In the genomic region with DNA sequence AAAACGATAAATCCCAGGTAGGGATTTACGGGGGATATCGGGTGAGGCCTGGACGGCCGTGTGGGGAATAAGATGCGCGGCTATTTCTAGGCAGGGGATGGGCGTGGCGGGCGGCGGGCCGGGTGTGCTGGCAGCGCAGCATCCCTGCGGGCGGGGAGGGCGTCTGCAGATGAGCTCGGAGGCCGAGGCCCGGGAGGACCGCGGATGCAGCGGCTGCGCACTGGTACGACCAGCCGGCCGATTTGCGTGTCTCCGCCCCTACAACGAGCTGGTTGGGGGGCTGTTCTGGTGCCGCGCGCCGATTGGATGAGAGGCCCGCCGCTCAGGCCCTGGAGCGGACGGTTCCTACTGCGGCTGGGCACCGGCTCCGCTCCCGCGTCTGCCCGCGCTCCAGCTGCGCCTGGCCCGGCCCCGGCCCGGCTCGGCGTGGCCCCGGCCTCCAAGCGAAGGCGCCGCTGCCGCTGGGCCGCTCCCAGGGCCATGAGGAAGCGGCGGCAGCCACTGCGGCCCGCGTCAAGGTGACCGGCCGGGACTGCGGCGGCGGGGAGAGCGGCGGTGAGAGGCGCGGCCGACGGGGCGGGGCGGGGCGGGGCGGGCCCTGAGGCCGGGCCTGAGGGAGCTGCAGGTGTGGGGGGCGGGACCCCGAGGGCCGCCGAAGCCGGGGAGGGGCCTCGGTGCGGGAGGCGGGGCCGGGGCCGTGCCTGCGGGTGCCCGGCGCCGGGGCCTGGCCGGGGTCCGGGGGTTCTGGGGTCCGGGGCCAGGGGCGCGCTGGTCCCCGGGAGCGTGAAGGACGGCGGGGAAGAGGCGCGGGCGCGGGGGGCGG, we compare ENCODE assay signal across 1 cellular context.
A peak's percentile ranks its signal among the peaks of the same experiment; 100 is the strongest.
TF ChIP-seq lines count a peak whose summit lies in the region.

A gene with protein sequence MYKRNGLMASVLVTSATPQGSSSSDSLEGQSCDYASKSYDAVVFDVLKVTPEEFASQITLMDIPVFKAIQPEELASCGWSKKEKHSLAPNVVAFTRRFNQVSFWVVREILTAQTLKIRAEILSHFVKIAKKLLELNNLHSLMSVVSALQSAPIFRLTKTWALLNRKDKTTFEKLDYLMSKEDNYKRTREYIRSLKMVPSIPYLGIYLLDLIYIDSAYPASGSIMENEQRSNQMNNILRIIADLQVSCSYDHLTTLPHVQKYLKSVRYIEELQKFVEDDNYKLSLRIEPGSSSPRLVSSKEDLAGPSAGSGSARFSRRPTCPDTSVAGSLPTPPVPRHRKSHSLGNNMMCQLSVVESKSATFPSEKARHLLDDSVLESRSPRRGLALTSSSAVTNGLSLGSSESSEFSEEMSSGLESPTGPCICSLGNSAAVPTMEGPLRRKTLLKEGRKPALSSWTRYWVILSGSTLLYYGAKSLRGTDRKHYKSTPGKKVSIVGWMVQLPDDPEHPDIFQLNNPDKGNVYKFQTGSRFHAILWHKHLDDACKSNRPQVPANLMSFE (plus strand): TSS at position 325 of the 823 bp plus-strand sequence. CDS start 47,508 bp downstream, outside the sequence.

TF ChIP-seq in K562, 482 proteins besides CTCF, POLR2A, EP300 and RAD21 (continued from another document and continues in another):
- TF ChIP-seq, protein P1, sequence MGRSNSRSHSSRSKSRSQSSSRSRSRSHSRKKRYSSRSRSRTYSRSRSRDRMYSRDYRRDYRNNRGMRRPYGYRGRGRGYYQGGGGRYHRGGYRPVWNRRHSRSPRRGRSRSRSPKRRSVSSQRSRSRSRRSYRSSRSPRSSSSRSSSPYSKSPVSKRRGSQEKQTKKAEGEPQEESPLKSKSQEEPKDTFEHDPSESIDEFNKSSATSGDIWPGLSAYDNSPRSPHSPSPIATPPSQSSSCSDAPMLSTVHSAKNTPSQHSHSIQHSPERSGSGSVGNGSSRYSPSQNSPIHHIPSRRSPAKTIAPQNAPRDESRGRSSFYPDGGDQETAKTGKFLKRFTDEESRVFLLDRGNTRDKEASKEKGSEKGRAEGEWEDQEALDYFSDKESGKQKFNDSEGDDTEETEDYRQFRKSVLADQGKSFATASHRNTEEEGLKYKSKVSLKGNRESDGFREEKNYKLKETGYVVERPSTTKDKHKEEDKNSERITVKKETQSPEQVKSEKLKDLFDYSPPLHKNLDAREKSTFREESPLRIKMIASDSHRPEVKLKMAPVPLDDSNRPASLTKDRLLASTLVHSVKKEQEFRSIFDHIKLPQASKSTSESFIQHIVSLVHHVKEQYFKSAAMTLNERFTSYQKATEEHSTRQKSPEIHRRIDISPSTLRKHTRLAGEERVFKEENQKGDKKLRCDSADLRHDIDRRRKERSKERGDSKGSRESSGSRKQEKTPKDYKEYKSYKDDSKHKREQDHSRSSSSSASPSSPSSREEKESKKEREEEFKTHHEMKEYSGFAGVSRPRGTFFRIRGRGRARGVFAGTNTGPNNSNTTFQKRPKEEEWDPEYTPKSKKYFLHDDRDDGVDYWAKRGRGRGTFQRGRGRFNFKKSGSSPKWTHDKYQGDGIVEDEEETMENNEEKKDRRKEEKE (IDR thresholded peaks at IDR 0.05; ENCODE audit: borderline replicate concordance in 1 of 2, control insufficient read depth in 1 of 2, low read depth in 2 of 2, low read length in 1 of 2): no peak
- TF ChIP-seq, protein P2, sequence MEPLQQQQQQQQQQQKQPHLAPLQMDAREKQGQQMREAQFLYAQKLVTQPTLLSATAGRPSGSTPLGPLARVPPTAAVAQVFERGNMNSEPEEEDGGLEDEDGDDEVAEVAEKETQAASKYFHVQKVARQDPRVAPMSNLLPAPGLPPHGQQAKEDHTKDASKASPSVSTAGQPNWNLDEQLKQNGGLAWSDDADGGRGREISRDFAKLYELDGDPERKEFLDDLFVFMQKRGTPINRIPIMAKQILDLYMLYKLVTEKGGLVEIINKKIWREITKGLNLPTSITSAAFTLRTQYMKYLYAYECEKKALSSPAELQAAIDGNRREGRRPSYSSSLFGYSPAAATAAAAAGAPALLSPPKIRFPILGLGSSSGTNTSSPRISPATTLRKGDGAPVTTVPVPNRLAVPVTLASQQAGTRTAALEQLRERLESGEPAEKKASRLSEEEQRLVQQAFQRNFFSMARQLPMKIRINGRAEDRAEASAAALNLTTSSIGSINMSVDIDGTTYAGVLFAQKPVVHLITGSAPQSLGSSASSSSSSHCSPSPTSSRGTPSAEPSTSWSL (CRISPR knock-in tag; IDR thresholded peaks at IDR 0.05; ENCODE audit: borderline replicate concordance): no peak
- no peak for TF ChIP-seq PCBP2 (IDR thresholded peaks at IDR 0.05; ENCODE audit: low read depth, low read length, poor library complexity, severe bottlenecking)
- no peak for TF ChIP-seq NR2F6 (CRISPR knock-in tag; IDR thresholded peaks at IDR 0.05)
- no peak for TF ChIP-seq GTF2F1 (IDR thresholded peaks at IDR 0.05; ENCODE audit: low read depth, low read length)
- peak; percentile 88 for TF ChIP-seq RB1 (IDR thresholded peaks at IDR 0.05; ENCODE audit: low read depth)
- TF ChIP-seq, protein P3, sequence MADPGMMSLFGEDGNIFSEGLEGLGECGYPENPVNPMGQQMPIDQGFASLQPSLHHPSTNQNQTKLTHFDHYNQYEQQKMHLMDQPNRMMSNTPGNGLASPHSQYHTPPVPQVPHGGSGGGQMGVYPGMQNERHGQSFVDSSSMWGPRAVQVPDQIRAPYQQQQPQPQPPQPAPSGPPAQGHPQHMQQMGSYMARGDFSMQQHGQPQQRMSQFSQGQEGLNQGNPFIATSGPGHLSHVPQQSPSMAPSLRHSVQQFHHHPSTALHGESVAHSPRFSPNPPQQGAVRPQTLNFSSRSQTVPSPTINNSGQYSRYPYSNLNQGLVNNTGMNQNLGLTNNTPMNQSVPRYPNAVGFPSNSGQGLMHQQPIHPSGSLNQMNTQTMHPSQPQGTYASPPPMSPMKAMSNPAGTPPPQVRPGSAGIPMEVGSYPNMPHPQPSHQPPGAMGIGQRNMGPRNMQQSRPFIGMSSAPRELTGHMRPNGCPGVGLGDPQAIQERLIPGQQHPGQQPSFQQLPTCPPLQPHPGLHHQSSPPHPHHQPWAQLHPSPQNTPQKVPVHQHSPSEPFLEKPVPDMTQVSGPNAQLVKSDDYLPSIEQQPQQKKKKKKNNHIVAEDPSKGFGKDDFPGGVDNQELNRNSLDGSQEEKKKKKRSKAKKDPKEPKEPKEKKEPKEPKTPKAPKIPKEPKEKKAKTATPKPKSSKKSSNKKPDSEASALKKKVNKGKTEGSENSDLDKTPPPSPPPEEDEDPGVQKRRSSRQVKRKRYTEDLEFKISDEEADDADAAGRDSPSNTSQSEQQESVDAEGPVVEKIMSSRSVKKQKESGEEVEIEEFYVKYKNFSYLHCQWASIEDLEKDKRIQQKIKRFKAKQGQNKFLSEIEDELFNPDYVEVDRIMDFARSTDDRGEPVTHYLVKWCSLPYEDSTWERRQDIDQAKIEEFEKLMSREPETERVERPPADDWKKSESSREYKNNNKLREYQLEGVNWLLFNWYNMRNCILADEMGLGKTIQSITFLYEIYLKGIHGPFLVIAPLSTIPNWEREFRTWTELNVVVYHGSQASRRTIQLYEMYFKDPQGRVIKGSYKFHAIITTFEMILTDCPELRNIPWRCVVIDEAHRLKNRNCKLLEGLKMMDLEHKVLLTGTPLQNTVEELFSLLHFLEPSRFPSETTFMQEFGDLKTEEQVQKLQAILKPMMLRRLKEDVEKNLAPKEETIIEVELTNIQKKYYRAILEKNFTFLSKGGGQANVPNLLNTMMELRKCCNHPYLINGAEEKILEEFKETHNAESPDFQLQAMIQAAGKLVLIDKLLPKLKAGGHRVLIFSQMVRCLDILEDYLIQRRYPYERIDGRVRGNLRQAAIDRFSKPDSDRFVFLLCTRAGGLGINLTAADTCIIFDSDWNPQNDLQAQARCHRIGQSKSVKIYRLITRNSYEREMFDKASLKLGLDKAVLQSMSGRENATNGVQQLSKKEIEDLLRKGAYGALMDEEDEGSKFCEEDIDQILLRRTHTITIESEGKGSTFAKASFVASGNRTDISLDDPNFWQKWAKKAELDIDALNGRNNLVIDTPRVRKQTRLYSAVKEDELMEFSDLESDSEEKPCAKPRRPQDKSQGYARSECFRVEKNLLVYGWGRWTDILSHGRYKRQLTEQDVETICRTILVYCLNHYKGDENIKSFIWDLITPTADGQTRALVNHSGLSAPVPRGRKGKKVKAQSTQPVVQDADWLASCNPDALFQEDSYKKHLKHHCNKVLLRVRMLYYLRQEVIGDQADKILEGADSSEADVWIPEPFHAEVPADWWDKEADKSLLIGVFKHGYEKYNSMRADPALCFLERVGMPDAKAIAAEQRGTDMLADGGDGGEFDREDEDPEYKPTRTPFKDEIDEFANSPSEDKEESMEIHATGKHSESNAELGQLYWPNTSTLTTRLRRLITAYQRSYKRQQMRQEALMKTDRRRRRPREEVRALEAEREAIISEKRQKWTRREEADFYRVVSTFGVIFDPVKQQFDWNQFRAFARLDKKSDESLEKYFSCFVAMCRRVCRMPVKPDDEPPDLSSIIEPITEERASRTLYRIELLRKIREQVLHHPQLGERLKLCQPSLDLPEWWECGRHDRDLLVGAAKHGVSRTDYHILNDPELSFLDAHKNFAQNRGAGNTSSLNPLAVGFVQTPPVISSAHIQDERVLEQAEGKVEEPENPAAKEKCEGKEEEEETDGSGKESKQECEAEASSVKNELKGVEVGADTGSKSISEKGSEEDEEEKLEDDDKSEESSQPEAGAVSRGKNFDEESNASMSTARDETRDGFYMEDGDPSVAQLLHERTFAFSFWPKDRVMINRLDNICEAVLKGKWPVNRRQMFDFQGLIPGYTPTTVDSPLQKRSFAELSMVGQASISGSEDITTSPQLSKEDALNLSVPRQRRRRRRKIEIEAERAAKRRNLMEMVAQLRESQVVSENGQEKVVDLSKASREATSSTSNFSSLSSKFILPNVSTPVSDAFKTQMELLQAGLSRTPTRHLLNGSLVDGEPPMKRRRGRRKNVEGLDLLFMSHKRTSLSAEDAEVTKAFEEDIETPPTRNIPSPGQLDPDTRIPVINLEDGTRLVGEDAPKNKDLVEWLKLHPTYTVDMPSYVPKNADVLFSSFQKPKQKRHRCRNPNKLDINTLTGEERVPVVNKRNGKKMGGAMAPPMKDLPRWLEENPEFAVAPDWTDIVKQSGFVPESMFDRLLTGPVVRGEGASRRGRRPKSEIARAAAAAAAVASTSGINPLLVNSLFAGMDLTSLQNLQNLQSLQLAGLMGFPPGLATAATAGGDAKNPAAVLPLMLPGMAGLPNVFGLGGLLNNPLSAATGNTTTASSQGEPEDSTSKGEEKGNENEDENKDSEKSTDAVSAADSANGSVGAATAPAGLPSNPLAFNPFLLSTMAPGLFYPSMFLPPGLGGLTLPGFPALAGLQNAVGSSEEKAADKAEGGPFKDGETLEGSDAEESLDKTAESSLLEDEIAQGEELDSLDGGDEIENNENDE (IDR thresholded peaks at IDR 0.05; ENCODE audit: low read depth, low read length): no peak
- no peak for TF ChIP-seq TRIM24 (IDR thresholded peaks at IDR 0.05)
- TF ChIP-seq ATF7 (IDR thresholded peaks at IDR 0.05): 0 out of 2 replicates have a peak, but pooled peaks have one; percentile 47
- TF ChIP-seq STAT5B (CRISPR knock-in tag; IDR thresholded peaks at IDR 0.05): no peak
- no peak for TF ChIP-seq CCAR2 (IDR thresholded peaks at IDR 0.05; ENCODE audit: low read depth, low read length)
- TF ChIP-seq RBM39 (optimal IDR thresholded peaks at IDR 0.05; ENCODE audit: low read depth, low read length): no peak
- TF ChIP-seq SETDB1 (IDR thresholded peaks at IDR 0.05; ENCODE audit: low read length): no peak
- no peak for TF ChIP-seq NFE2L1 (tag; IDR thresholded peaks at IDR 0.05; ENCODE audit: borderline replicate concordance, low read depth)
- no peak for TF ChIP-seq KAT7 (CRISPR knock-in tag; IDR thresholded peaks at IDR 0.05; ENCODE audit: borderline replicate concordance)
- TF ChIP-seq, protein P4, sequence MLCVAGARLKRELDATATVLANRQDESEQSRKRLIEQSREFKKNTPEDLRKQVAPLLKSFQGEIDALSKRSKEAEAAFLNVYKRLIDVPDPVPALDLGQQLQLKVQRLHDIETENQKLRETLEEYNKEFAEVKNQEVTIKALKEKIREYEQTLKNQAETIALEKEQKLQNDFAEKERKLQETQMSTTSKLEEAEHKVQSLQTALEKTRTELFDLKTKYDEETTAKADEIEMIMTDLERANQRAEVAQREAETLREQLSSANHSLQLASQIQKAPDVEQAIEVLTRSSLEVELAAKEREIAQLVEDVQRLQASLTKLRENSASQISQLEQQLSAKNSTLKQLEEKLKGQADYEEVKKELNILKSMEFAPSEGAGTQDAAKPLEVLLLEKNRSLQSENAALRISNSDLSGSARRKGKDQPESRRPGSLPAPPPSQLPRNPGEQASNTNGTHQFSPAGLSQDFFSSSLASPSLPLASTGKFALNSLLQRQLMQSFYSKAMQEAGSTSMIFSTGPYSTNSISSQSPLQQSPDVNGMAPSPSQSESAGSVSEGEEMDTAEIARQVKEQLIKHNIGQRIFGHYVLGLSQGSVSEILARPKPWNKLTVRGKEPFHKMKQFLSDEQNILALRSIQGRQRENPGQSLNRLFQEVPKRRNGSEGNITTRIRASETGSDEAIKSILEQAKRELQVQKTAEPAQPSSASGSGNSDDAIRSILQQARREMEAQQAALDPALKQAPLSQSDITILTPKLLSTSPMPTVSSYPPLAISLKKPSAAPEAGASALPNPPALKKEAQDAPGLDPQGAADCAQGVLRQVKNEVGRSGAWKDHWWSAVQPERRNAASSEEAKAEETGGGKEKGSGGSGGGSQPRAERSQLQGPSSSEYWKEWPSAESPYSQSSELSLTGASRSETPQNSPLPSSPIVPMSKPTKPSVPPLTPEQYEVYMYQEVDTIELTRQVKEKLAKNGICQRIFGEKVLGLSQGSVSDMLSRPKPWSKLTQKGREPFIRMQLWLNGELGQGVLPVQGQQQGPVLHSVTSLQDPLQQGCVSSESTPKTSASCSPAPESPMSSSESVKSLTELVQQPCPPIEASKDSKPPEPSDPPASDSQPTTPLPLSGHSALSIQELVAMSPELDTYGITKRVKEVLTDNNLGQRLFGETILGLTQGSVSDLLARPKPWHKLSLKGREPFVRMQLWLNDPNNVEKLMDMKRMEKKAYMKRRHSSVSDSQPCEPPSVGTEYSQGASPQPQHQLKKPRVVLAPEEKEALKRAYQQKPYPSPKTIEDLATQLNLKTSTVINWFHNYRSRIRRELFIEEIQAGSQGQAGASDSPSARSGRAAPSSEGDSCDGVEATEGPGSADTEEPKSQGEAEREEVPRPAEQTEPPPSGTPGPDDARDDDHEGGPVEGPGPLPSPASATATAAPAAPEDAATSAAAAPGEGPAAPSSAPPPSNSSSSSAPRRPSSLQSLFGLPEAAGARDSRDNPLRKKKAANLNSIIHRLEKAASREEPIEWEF (CRISPR knock-in tag; IDR thresholded peaks at IDR 0.05): no peak
- TF ChIP-seq DACH1 (IDR thresholded peaks at IDR 0.05; ENCODE audit: partially characterized antibody): no peak
- peak; percentile 86 for TF ChIP-seq ESRRA (IDR thresholded peaks at IDR 0.05; ENCODE audit: borderline replicate concordance, low read depth)
- TF ChIP-seq, protein P5, sequence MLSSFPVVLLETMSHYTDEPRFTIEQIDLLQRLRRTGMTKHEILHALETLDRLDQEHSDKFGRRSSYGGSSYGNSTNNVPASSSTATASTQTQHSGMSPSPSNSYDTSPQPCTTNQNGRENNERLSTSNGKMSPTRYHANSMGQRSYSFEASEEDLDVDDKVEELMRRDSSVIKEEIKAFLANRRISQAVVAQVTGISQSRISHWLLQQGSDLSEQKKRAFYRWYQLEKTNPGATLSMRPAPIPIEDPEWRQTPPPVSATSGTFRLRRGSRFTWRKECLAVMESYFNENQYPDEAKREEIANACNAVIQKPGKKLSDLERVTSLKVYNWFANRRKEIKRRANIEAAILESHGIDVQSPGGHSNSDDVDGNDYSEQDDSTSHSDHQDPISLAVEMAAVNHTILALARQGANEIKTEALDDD (IDR thresholded peaks at IDR 0.05): no peak
- no peak for TF ChIP-seq TOE1 (IDR thresholded peaks at IDR 0.05; ENCODE audit: borderline replicate concordance)
- no peak for TF ChIP-seq TOE1 (CRISPR knock-in tag; IDR thresholded peaks at IDR 0.05; ENCODE audit: borderline replicate concordance, low read depth)
- TF ChIP-seq ZNF830 (CRISPR knock-in tag; IDR thresholded peaks at IDR 0.05): no peak
- peak in 1 of 2 experiments; percentile 88; a peak in 2 of 4 replicates for TF ChIP-seq NONO (IDR thresholded peaks at IDR 0.05; ENCODE audit: low read depth in 2 of 2, low read length in 1 of 2)
- TF ChIP-seq ZNF589 (CRISPR knock-in tag; IDR thresholded peaks at IDR 0.05; ENCODE audit: low read depth): no peak
- no peak for TF ChIP-seq ZBTB17 (CRISPR knock-in tag; IDR thresholded peaks at IDR 0.05)
